ENCODE assay signal across 30 cellular contexts in genomic region chr21:45143855-45144254, GRCh38.
"Had no signal": no experiment of that assay in that cellular context is flagged by ENCODE, and none has a peak within 500 bp of the region (broad histone marks: within the 10 kb centered on the region; RNA-seq: fewer than 3 reads in every experiment).

No MANE protein-coding gene starts in this region.

- H3K4me3 Mint-ChIP-seq: activated B cell treated with CpG ODN at 0.5 μM for 24 hours; activated CD4-positive, alpha-beta memory T cell treated with anti-CD3 and anti-CD28 coated beads, Interleukin-2, amount 10 ng/mL, durations not matched to agents 7 days and 5 days; activated CD4-positive, alpha-beta T cell treated with anti-CD3 and anti-CD28 coated beads for 36 hours; activated CD4-positive, alpha-beta T cell treated with anti-CD3 and anti-CD28 coated beads, Interleukin-2, amount 10 ng/mL, durations not matched to agents 24 days and 14 days; activated naive CD8-positive, alpha-beta T cell; activated T-cell treated with anti-CD3 and anti-CD28 coated beads, Interleukin-2, amount 50 U/mL, for 24 hours; activated T-cell treated with anti-CD3 and anti-CD28 coated beads, Interleukin-2, amount 50 U/mL, for 72 hours; T-cell; T-helper 1 cell treated with Interleukin-12 subunit alpha and Interleukin-12 subunit beta and Interleukin-4 antibody, amounts not matched to agents 30 μg/mL and 1 μg/mL, for 36 hours; T-helper 2 cell treated with Interferon-gamma antibody and Interleukin-4, amounts not matched to agents 5 μg/mL and 100 μg/mL, for 36 hours had no signal

- H3K9me3 ChIP-seq: body of pancreas, colonic mucosa, esophagus squamous epithelium, gastroesophageal sphincter had no signal

- DNase-seq: activated B cell treated with CpG ODN at 0.5 μM for 24 hours; activated CD4-positive, alpha-beta memory T cell treated with anti-CD3 and anti-CD28 coated beads, Interleukin-2, amount 10 ng/mL, durations not matched to agents 7 days and 5 days; activated CD4-positive, alpha-beta T cell treated with anti-CD3 and anti-CD28 coated beads for 36 hours; activated CD4-positive, alpha-beta T cell treated with anti-CD3 and anti-CD28 coated beads, Interleukin-2, amount 10 ng/mL, durations not matched to agents 24 days and 14 days; activated CD4-positive, alpha-beta T cell treated with anti-CD3 and anti-CD28 coated beads, Interleukin-2, amount 50 U/mL, for 4 hours; activated CD8-positive, alpha-beta memory T cell treated with anti-CD3 and anti-CD28 coated beads, Interleukin-2, amount 50 U/mL, for 48 hours; activated effector memory CD4-positive, alpha-beta T cell treated with Interleukin-2 at 50 U/mL for 16 hours; activated gamma-delta T cell treated with Interleukin-2 at 50 U/mL for 16 hours; activated naive CD4-positive, alpha-beta T cell treated with anti-CD3 and anti-CD28 coated beads, Interleukin-2, amount 50 U/mL, for 16 hours; activated naive CD4-positive, alpha-beta T cell treated with Interleukin-2 at 50 U/mL for 16 hours; activated T-cell treated with anti-CD3 and anti-CD28 coated beads for 4 hours; activated T-cell treated with anti-CD3 and anti-CD28 coated beads, Interleukin-2, amount 50 U/mL, for 72 hours; amygdala; body of pancreas; caudate nucleus; cerebellar nuclear complex; colonic mucosa; effector CD8-positive, alpha-beta T cell; esophagus squamous epithelium; foreskin melanocyte; T-cell; T1000; WERI-Rb-1 had no signal

- H3K27ac Mint-ChIP-seq: activated B cell treated with CpG ODN at 0.5 μM for 24 hours; activated CD4-positive, alpha-beta memory T cell treated with anti-CD3 and anti-CD28 coated beads, Interleukin-2, amount 10 ng/mL, durations not matched to agents 7 days and 5 days; activated CD4-positive, alpha-beta T cell treated with anti-CD3 and anti-CD28 coated beads for 36 hours; activated CD4-positive, alpha-beta T cell treated with anti-CD3 and anti-CD28 coated beads, Interleukin-2, amount 10 ng/mL, durations not matched to agents 24 days and 14 days; activated naive CD8-positive, alpha-beta T cell; activated T-cell treated with anti-CD3 and anti-CD28 coated beads, Interleukin-2, amount 50 U/mL, for 24 hours; activated T-cell treated with anti-CD3 and anti-CD28 coated beads, Interleukin-2, amount 50 U/mL, for 72 hours; T-cell; T-helper 1 cell treated with Interleukin-12 subunit alpha and Interleukin-12 subunit beta and Interleukin-4 antibody, amounts not matched to agents 30 μg/mL and 1 μg/mL, for 36 hours; T-helper 2 cell treated with Interferon-gamma antibody and Interleukin-4, amounts not matched to agents 5 μg/mL and 100 μg/mL, for 36 hours had no signal

- H3K27ac ChIP-seq: body of pancreas, colonic mucosa, epithelial cell of prostate, esophagus squamous epithelium, gastroesophageal sphincter, WERI-Rb-1 had no signal

- H3K36me3 ChIP-seq: colonic mucosa had no signal

- ATAC-seq: activated CD4-positive, alpha-beta T cell treated with anti-CD3 and anti-CD28 coated beads for 36 hours; activated CD4-positive, CD25-positive, alpha-beta regulatory T cell treated with anti-CD3 and anti-CD28 coated beads, Interleukin-2, amount 50 U/mL, for 24 hours; activated T-cell treated with anti-CD3 and anti-CD28 coated beads, Interleukin-2, amount 50 U/mL, for 72 hours; body of pancreas; gastroesophageal sphincter; T-cell had no signal

- H3K27me3 ChIP-seq: body of pancreas, colonic mucosa, esophagus squamous epithelium, gastroesophageal sphincter had no signal

- H3K4me3 ChIP-seq: body of pancreas, colonic mucosa, esophagus squamous epithelium, gastroesophageal sphincter had no signal

- H3K4me1 ChIP-seq: colonic mucosa had no signal

- H3K9me3 Mint-ChIP-seq: activated B cell treated with CpG ODN at 0.5 μM for 24 hours; activated CD4-positive, alpha-beta memory T cell treated with anti-CD3 and anti-CD28 coated beads, Interleukin-2, amount 10 ng/mL, durations not matched to agents 7 days and 5 days; activated CD4-positive, alpha-beta T cell treated with anti-CD3 and anti-CD28 coated beads, Interleukin-2, amount 10 ng/mL, durations not matched to agents 24 days and 14 days; activated T-cell treated with anti-CD3 and anti-CD28 coated beads, Interleukin-2, amount 50 U/mL, for 24 hours; activated T-cell treated with anti-CD3 and anti-CD28 coated beads, Interleukin-2, amount 50 U/mL, for 72 hours; T-cell; T-helper 1 cell treated with Interleukin-12 subunit alpha and Interleukin-12 subunit beta and Interleukin-4 antibody, amounts not matched to agents 30 μg/mL and 1 μg/mL, for 36 hours; T-helper 2 cell treated with Interferon-gamma antibody and Interleukin-4, amounts not matched to agents 5 μg/mL and 100 μg/mL, for 36 hours had no signal

- H3K27me3 Mint-ChIP-seq: activated B cell treated with CpG ODN at 0.5 μM for 24 hours; activated CD4-positive, alpha-beta memory T cell treated with anti-CD3 and anti-CD28 coated beads, Interleukin-2, amount 10 ng/mL, durations not matched to agents 7 days and 5 days; activated CD4-positive, alpha-beta T cell treated with anti-CD3 and anti-CD28 coated beads for 36 hours; activated CD4-positive, alpha-beta T cell treated with anti-CD3 and anti-CD28 coated beads, Interleukin-2, amount 10 ng/mL, durations not matched to agents 24 days and 14 days; activated naive CD8-positive, alpha-beta T cell; activated T-cell treated with anti-CD3 and anti-CD28 coated beads, Interleukin-2, amount 50 U/mL, for 24 hours; T-cell had no signal
